Comparison of ENCODE assay signal across 7 cellular contexts in genomic region chr10:27153325-27153724, GRCh38. TPM values are rescaled to one million over a fixed set of nuclear protein-coding genes. Genes with fewer than 3 reads are reported as not detected.
A peak's percentile ranks its signal among the peaks of the same experiment; 100 is the strongest.
DNase-seq lines count a peak whose midpoint lies in the region; ATAC-seq and TF ChIP-seq lines count a peak whose summit lies in the region.

No MANE protein-coding gene starts in this region.

- no peak overlapping the region for H3K27ac ChIP-seq in HUES48 (ENCODE audit: low read depth, low read length)

- peak overlapping the region; percentile 100 for H3K4me3 ChIP-seq in HUES48 (ENCODE audit: low read depth, low read length)

- TF ChIP-seq CTCF in GM10266 (IDR thresholded peaks at IDR 0.05; ENCODE audit: control insufficient read depth, insufficient read depth, low read depth, missing control alignments), result no peak

- peak overlapping the region; percentile 95 to 100 (median 99) for H3K4me3 Mint-ChIP-seq in immature natural killer cell
- H3K4me3 Mint-ChIP-seq in stimulated activated naive CD8-positive, alpha-beta T cell treated with anti-CD3 and anti-CD28 coated beads, Interleukin-15, amount 100 ng/mL, for 72 hours, result peak overlapping the region; percentile 96 to 100

- peak overlapping the region; percentile 96 for H3K9ac ChIP-seq in HUES48 (ENCODE audit: low read depth, low read length)

- no peaks in the 10 kb centered on the region for H3K9me3 Mint-ChIP-seq in activated naive CD4-positive, alpha-beta T cell treated with anti-CD3 and anti-CD28 coated beads, Interleukin-2, amount 50 U/mL, for 72 hours
- H3K9me3 Mint-ChIP-seq in immature natural killer cell, result no peaks in the 10 kb centered on the region
- H3K9me3 Mint-ChIP-seq in stimulated activated naive CD8-positive, alpha-beta T cell treated with anti-CD3 and anti-CD28 coated beads, Interleukin-15, amount 100 ng/mL, for 72 hours, result no peaks in the 10 kb centered on the region

- H3K4me1 ChIP-seq in HUES48 (ENCODE audit: control insufficient read depth, insufficient read depth, low read length), result peaks cover 9% of the 10 kb centered on the region; the same call in 1 of the 2 replicates

- no peaks in the 10 kb centered on the region for H3K27me3 ChIP-seq in HUES48 (ENCODE audit: control insufficient read depth, insufficient read depth, low read length)

- H3K36me3 Mint-ChIP-seq in activated naive CD4-positive, alpha-beta T cell treated with anti-CD3 and anti-CD28 coated beads, Interleukin-2, amount 50 U/mL, for 72 hours, result peaks cover 53 to 71% of the 10 kb centered on the region in 2 donors
- peaks cover 0 to 9% (median 7%) of the 10 kb centered on the region in 3 donors for H3K36me3 Mint-ChIP-seq in immature natural killer cell

- no peaks in the 10 kb centered on the region for H3K9me3 ChIP-seq in HUES48 (ENCODE audit: control insufficient read depth, insufficient read depth, low read length)

- H3K4me1 Mint-ChIP-seq in immature natural killer cell, result peaks cover 53 to 79% of the 10 kb centered on the region in 2 donors
- H3K4me1 Mint-ChIP-seq in stimulated activated naive CD8-positive, alpha-beta T cell treated with anti-CD3 and anti-CD28 coated beads, Interleukin-15, amount 100 ng/mL, for 72 hours, result peaks cover 58% of the 10 kb centered on the region

- DNase-seq in activated naive CD4-positive, alpha-beta T cell treated with anti-CD3 and anti-CD28 coated beads, Interleukin-2, amount 50 U/mL, for 72 hours (ENCODE audit: low spot score in 2 of 2), result no peak
- no peak for DNase-seq in immature natural killer cell
- no peak for DNase-seq in stimulated activated naive CD8-positive, alpha-beta T cell treated with anti-CD3 and anti-CD28 coated beads, Interleukin-15, amount 100 ng/mL, for 72 hours
- no peak for DNase-seq in GM10266 (ENCODE audit: extremely low spot score)
- no peak for DNase-seq in NCI-H2227 treated with DMSO at 0.1 percent for 48 hours (lab: John Stamatoyannopoulos, UW)
- no peak for DNase-seq in NCI-H128 (lab: John Stamatoyannopoulos, UW; ENCODE audit: unreplicated experiment)

- peaks cover 24% of the 10 kb centered on the region for H3K36me3 ChIP-seq in HUES48 (ENCODE audit: control insufficient read depth, insufficient read depth, low read length)

- no peak for ATAC-seq in activated naive CD4-positive, alpha-beta T cell treated with anti-CD3 and anti-CD28 coated beads, Interleukin-2, amount 50 U/mL, for 72 hours
- no peak for ATAC-seq in stimulated activated naive CD8-positive, alpha-beta T cell treated with anti-CD3 and anti-CD28 coated beads, Interleukin-15, amount 100 ng/mL, for 72 hours

- H3K27ac Mint-ChIP-seq in activated naive CD4-positive, alpha-beta T cell treated with anti-CD3 and anti-CD28 coated beads, Interleukin-2, amount 50 U/mL, for 72 hours, result peak overlapping the region; percentile 100
- H3K27ac Mint-ChIP-seq in immature natural killer cell, result peak overlapping the region; percentile 100
- H3K27ac Mint-ChIP-seq in stimulated activated naive CD8-positive, alpha-beta T cell treated with anti-CD3 and anti-CD28 coated beads, Interleukin-15, amount 100 ng/mL, for 72 hours, result peak overlapping the region; percentile 100

- H3K27me3 Mint-ChIP-seq in immature natural killer cell (ENCODE audit: low read depth in 3 of 3), result peaks cover 15 to 23% (median 20%) of the 10 kb centered on the region in 3 donors
- no peaks in the 10 kb centered on the region for H3K27me3 Mint-ChIP-seq in stimulated activated naive CD8-positive, alpha-beta T cell treated with anti-CD3 and anti-CD28 coated beads, Interleukin-15, amount 100 ng/mL, for 72 hours

RNA-seq across cellular contexts. Expression of gene YME1L1, which starts 0.9 kb away (rescaled TPM):
- 100 to 1,000 TPM; 122 to 129 TPM for total RNA-seq in activated naive CD4-positive, alpha-beta T cell treated with anti-CD3 and anti-CD28 coated beads, Interleukin-2, amount 50 U/mL, for 72 hours
- 100 to 1,000 TPM in 1 of 3 donors, 10 to 100 TPM in 2; 85.9 to 110 (median 98.4) TPM for polyA plus RNA-seq in immature natural killer cell

RNA-seq across cellular contexts. Expression of gene MASTL, which starts 1.8 kb away (rescaled TPM):
- 10 to 100 TPM; 49.7 to 50.7 TPM for total RNA-seq in activated naive CD4-positive, alpha-beta T cell treated with anti-CD3 and anti-CD28 coated beads, Interleukin-2, amount 50 U/mL, for 72 hours
- 1 to 10 TPM in 2 of 3 donors, not detected in 1; 1.5 to 3.5 TPM for polyA plus RNA-seq in immature natural killer cell

RNA-seq across cellular contexts. Expression of gene ANKRD26, which starts 53.0 kb away (rescaled TPM):
- total RNA-seq in activated naive CD4-positive, alpha-beta T cell treated with anti-CD3 and anti-CD28 coated beads, Interleukin-2, amount 50 U/mL, for 72 hours, result 10 to 100 TPM in 1 of 2 donors, 1 to 10 TPM in 1; 9.5 to 10.5 TPM
- polyA plus RNA-seq in immature natural killer cell, result 1 to 10 TPM in 1 of 3 donors, under 1 TPM in 2; 0.27 to 2.0 (median 0.99) TPM
